Comparison of ENCODE assay signal across 22 cellular contexts in genomic region chr1:30183006-30183405, GRCh38.
DNase-seq lines count a peak whose midpoint lies in the region; ATAC-seq and TF ChIP-seq lines count a peak whose summit lies in the region.
"Had no signal": no experiment of that assay in that cellular context is flagged by ENCODE, and none has a peak within 500 bp of the region (broad histone marks: within the 10 kb centered on the region; RNA-seq: fewer than 3 reads in every experiment).

No MANE protein-coding gene starts in this region.

- H3K27ac ChIP-seq in Karpas-422 (ENCODE audit: low read length), result no peak overlapping the region
- H3K27ac ChIP-seq in endodermal cell (ENCODE audit: low read depth, low read length), result no peak overlapping the region
- H3K27ac ChIP-seq: 22Rv1; A549; BLaER1 treated with 17β-estradiol and CSF1 and Interleukin-3, amounts not matched to agents 10 nM and 100 nM; C4-2B had no signal

- H3K4me2 ChIP-seq in Karpas-422 (ENCODE audit: low read depth, low read length, poor library complexity, severe bottlenecking), result no peak overlapping the region
- H3K4me2 ChIP-seq: A549; BLaER1 treated with 17β-estradiol and CSF1 and Interleukin-3, amounts not matched to agents 10 nM and 100 nM had no signal

- no peaks in the 10 kb centered on the region for H3K27me3 ChIP-seq in Karpas-422 (ENCODE audit: low read length)
- H3K27me3 ChIP-seq in endodermal cell (ENCODE audit: control insufficient read depth, insufficient read depth, low read length, poor library complexity, severe bottlenecking), result no peaks in the 10 kb centered on the region
- H3K27me3 ChIP-seq: BLaER1 treated with 17β-estradiol and CSF1 and Interleukin-3, amounts not matched to agents 10 nM and 100 nM had no signal

- H3K27me3 Mint-ChIP-seq in endodermal cell (ENCODE audit: insufficient read depth) (no peaks in the 10 kb centered on the region), osteocyte (ENCODE audit: unreplicated experiment) (no peaks in the 10 kb centered on the region)

- H3K4me1 Mint-ChIP-seq in endodermal cell (peaks cover 15% of the 10 kb centered on the region), osteocyte (ENCODE audit: unreplicated experiment) (no peaks in the 10 kb centered on the region)
- H3K4me1 Mint-ChIP-seq: B cell had no signal

- peak overlapping the region; percentile 27 for H3K27ac Mint-ChIP-seq in endodermal cell
- H3K27ac Mint-ChIP-seq in osteocyte (ENCODE audit: unreplicated experiment), result no peak overlapping the region
- H3K27ac Mint-ChIP-seq: B cell; CD4-positive, alpha-beta T cell; CD8-positive, alpha-beta T cell had no signal

- no peak for ATAC-seq in sciatic nerve
- ATAC-seq: A549; CD8-positive, alpha-beta T cell; GM12878 had no signal

- 85 to 100% methylated on average over 1 to 4 of the region's 4 CpGs for WGBS in endodermal cell (ENCODE audit: insufficient coverage in 1 of 2, insufficient read length in 1 of 2), 2 experiments

- H3K36me3 ChIP-seq in Karpas-422 (ENCODE audit: insufficient read depth, low read length) (no peaks in the 10 kb centered on the region), endodermal cell (ENCODE audit: control insufficient read depth, insufficient read depth, low read length) (no peaks in the 10 kb centered on the region)
- H3K36me3 ChIP-seq: BLaER1 treated with 17β-estradiol and CSF1 and Interleukin-3, amounts not matched to agents 10 nM and 100 nM had no signal

- H3K4me3 Mint-ChIP-seq in endodermal cell (no peak overlapping the region), osteocyte (ENCODE audit: unreplicated experiment) (no peak overlapping the region)
- H3K4me3 Mint-ChIP-seq: B cell; CD4-positive, alpha-beta T cell; CD8-positive, alpha-beta T cell had no signal

- no peak overlapping the region for H2AFZ ChIP-seq in Karpas-422 (ENCODE audit: low read length)

- no peaks in the 10 kb centered on the region for H3K79me2 ChIP-seq in Karpas-422 (ENCODE audit: low read length)

- intact Hi-C loops in sciatic nerve (cut with DNase I), result no loop called here

- no peak overlapping the region for H3K4me3 ChIP-seq in Karpas-422 (ENCODE audit: low read length)
- H3K4me3 ChIP-seq in endodermal cell (ENCODE audit: low read length), result no peak overlapping the region
- H3K4me3 ChIP-seq: A549; BLaER1 treated with 17β-estradiol and CSF1 and Interleukin-3, amounts not matched to agents 10 nM and 100 nM; GM12878 had no signal

- H3K9me2 ChIP-seq in Karpas-422 (replicated peaks; ENCODE audit: insufficient read depth, low read length), result no peaks in the 10 kb centered on the region

- TF ChIP-seq CTCF in endodermal cell (conservative IDR thresholded peaks at IDR 0.05), result no peak
- TF ChIP-seq CTCF in osteocyte (IDR thresholded peaks at IDR 0.05), result no peak

- H3K9me3 ChIP-seq in Karpas-422 (ENCODE audit: low read length) (no peaks in the 10 kb centered on the region), endodermal cell (ENCODE audit: control insufficient read depth, low read length) (peaks cover 5% of the 10 kb centered on the region)
- H3K9me3 ChIP-seq: A549; BLaER1 treated with 17β-estradiol and CSF1 and Interleukin-3, amounts not matched to agents 10 nM and 100 nM had no signal

- H3K9me3 Mint-ChIP-seq in endodermal cell (peaks cover 4% of the 10 kb centered on the region), osteocyte (ENCODE audit: unreplicated experiment) (no peaks in the 10 kb centered on the region)

- no peaks in the 10 kb centered on the region for H3K4me1 ChIP-seq in Karpas-422 (ENCODE audit: low read length)
- no peaks in the 10 kb centered on the region for H3K4me1 ChIP-seq in endodermal cell (ENCODE audit: control insufficient read depth, insufficient read depth, low read length)
- H3K4me1 ChIP-seq: A549 had no signal

- H3K9ac ChIP-seq in Karpas-422 (ENCODE audit: low read length) (no peak overlapping the region), endodermal cell (ENCODE audit: extremely low read depth, low read length, poor library complexity, severe bottlenecking) (no peak overlapping the region)
- H3K9ac ChIP-seq: BLaER1 treated with 17β-estradiol and CSF1 and Interleukin-3, amounts not matched to agents 10 nM and 100 nM had no signal

- DNase-seq in Karpas-422 (peak; percentile 29), endodermal cell (peak; percentile 12), osteocyte (ENCODE audit: extremely low spot score, unreplicated experiment) (peak; percentile 53), NCI-H2171 treated with DMSO at 0.1 percent for 48 hours (lab: John Stamatoyannopoulos, UW) (no peak), sciatic nerve (ENCODE audit: low spot score) (no peak)
- DNase-seq: AML-193; CD4-positive, alpha-beta T cell; COR-L47; DMS 273 treated with DMSO at 0.1 percent for 48 hours; DMS153; DMS53; DMS79; DND-41; EL; GDM1 had no signal

- H3K36me3 Mint-ChIP-seq in endodermal cell (ENCODE audit: low read depth), result no peaks in the 10 kb centered on the region
- H3K36me3 Mint-ChIP-seq in osteocyte (ENCODE audit: unreplicated experiment), result no peaks in the 10 kb centered on the region
- H3K36me3 Mint-ChIP-seq: CD8-positive, alpha-beta T cell had no signal

- no peaks in the 10 kb centered on the region for H4K20me1 ChIP-seq in Karpas-422 (ENCODE audit: insufficient read depth, low read depth, low read length)
- H4K20me1 ChIP-seq: BLaER1 treated with 17β-estradiol and CSF1 and Interleukin-3, amounts not matched to agents 10 nM and 100 nM had no signal

Comparison
In these comparisons a context has a peak if more than half of its experiments do, and no peak if none do; other contexts are left out.
1. DNase-seq: peak in Karpas-422 (single experiment), endodermal cell (single experiment) and osteocyte (single experiment); none in NCI-H2171 treated with DMSO at 0.1 percent for 48 hours (single experiment) and sciatic nerve (single experiment).